1 cellular context compared by ENCODE assay signal in the genomic region with DNA sequence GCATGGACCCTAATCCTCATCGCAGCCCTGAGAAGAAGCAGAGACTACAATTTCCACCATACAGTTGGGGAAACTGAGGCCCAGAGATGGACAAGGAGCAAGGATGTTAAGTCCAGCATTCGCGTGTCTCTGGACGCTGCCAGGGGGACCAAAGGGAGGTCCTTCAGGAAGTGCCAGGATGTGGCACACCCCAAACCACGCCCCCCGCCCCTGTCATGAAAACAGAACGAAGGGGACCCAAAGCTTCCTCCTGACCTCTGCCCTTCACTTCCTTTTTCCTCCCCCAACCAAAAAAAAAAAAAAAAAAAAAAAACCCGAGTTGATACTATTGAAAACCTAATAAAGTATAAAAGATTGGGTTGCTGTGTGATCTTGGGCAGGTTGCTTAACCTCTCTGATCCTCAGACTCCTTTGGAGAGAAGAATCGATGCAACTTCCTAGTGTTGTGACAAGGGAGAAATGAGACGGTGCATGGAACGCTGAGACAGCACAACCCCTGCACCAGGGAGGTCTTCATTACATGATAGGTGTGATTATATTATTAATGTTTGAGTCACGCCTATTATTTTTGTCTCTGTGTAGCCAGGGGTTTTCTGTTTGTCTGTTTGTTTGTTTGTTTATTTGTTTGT.
TF ChIP-seq lines count a peak whose summit lies in the region.

No MANE protein-coding gene starts in this region.

TF ChIP-seq in GM23338, 12 proteins besides CTCF, POLR2A, EP300 and RAD21 (continued from another document):
- TF ChIP-seq, protein P1, sequence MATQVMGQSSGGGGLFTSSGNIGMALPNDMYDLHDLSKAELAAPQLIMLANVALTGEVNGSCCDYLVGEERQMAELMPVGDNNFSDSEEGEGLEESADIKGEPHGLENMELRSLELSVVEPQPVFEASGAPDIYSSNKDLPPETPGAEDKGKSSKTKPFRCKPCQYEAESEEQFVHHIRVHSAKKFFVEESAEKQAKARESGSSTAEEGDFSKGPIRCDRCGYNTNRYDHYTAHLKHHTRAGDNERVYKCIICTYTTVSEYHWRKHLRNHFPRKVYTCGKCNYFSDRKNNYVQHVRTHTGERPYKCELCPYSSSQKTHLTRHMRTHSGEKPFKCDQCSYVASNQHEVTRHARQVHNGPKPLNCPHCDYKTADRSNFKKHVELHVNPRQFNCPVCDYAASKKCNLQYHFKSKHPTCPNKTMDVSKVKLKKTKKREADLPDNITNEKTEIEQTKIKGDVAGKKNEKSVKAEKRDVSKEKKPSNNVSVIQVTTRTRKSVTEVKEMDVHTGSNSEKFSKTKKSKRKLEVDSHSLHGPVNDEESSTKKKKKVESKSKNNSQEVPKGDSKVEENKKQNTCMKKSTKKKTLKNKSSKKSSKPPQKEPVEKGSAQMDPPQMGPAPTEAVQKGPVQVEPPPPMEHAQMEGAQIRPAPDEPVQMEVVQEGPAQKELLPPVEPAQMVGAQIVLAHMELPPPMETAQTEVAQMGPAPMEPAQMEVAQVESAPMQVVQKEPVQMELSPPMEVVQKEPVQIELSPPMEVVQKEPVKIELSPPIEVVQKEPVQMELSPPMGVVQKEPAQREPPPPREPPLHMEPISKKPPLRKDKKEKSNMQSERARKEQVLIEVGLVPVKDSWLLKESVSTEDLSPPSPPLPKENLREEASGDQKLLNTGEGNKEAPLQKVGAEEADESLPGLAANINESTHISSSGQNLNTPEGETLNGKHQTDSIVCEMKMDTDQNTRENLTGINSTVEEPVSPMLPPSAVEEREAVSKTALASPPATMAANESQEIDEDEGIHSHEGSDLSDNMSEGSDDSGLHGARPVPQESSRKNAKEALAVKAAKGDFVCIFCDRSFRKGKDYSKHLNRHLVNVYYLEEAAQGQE (IDR thresholded peaks at IDR 0.05; ENCODE audit: unreplicated experiment), result no peak
- TF ChIP-seq NANOG (IDR thresholded peaks at IDR 0.05; ENCODE audit: borderline replicate concordance) (no peak), JUNB (IDR thresholded peaks at IDR 0.05; ENCODE audit: unreplicated experiment) (no peak), EZH2 (IDR thresholded peaks at IDR 0.05; ENCODE audit: low read depth, unreplicated experiment) (no peak), POLR2AphosphoS5 (IDR thresholded peaks at IDR 0.05; ENCODE audit: low read depth) (no peak)
- TF ChIP-seq, protein P2, sequence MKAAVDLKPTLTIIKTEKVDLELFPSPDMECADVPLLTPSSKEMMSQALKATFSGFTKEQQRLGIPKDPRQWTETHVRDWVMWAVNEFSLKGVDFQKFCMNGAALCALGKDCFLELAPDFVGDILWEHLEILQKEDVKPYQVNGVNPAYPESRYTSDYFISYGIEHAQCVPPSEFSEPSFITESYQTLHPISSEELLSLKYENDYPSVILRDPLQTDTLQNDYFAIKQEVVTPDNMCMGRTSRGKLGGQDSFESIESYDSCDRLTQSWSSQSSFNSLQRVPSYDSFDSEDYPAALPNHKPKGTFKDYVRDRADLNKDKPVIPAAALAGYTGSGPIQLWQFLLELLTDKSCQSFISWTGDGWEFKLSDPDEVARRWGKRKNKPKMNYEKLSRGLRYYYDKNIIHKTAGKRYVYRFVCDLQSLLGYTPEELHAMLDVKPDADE (IDR thresholded peaks at IDR 0.05), result no peak
